10 cellular contexts compared by ENCODE assay signal in the genomic region with DNA sequence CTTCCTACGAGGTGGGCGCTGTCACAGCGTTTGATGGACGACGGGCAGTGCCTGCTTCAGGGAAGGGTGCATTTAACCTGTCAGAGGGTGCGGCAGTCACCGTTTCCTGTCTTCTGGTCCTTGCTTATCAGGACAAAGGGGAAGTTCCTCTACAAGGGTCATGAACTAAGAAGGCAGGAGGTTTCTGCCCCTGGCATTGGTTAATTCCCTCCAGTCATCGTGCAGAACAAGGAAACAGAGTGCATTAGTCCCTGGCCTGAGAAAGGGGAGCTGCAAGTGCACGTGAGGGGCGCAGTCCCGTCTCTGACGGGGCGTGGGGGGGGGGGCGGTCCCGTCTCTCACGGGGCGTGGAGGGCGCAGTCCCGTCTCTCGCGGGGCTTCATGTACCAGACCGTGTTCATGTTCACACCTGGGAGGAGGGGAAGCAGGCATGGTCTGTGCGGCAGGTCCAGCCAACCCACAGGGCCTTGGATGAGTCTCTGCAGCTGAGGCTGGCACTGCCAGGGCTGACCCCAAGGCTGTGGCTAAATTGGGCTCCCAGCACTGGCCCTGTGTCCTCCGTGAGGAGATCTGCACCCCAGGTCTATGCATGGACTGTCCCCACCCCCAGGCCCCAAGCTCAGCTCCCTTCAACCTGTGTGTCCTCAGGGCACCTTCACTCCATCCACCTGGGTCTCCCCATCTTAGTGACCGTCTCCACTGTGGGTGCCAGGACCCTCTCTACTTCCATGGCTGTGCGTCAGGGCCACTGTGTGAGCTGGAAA.
DNase-seq lines count a peak whose midpoint lies in the region; ATAC-seq and FAIRE-seq lines count a peak whose summit lies in the region.
"Had no signal": no experiment of that assay in that cellular context is flagged by ENCODE, and none has a peak within 500 bp of the region (broad histone marks: within the 10 kb centered on the region; RNA-seq: fewer than 3 reads in every experiment).

No MANE protein-coding gene starts in this region.

- CTCF ChIA-PET in activated CD4-positive, alpha-beta T cell treated with anti-CD3 and anti-CD28 coated beads, Interleukin-2, amount 10 ng/mL, durations not matched to agents 7 days and 5 days (lab: Charles Lee) = interaction anchor here (0.6 kb wide), 1 partner anchor 878 kb away, joined by 3 read pairs; no protein-coding TSS in a partner anchor

- no peak overlapping the region for H3K4me3 Mint-ChIP-seq in activated CD4-positive, alpha-beta T cell treated with anti-CD3 and anti-CD28 coated beads, Interleukin-2, amount 10 ng/mL, durations not matched to agents 7 days and 5 days
- H3K4me3 Mint-ChIP-seq in central memory CD8-positive, alpha-beta T cell = peak overlapping the region; percentile 42
- H3K4me3 Mint-ChIP-seq: activated T-cell treated with anti-CD3 and anti-CD28 coated beads, Interleukin-2, amount 50 U/mL, for 72 hours; nephron had no signal

- peaks cover 23% of the 10 kb centered on the region for H3K27me3 Mint-ChIP-seq in activated CD4-positive, alpha-beta T cell treated with anti-CD3 and anti-CD28 coated beads, Interleukin-2, amount 10 ng/mL, durations not matched to agents 7 days and 5 days
- H3K27me3 Mint-ChIP-seq in central memory CD8-positive, alpha-beta T cell = no peaks in the 10 kb centered on the region

- H3K4me1 Mint-ChIP-seq in activated CD4-positive, alpha-beta T cell treated with anti-CD3 and anti-CD28 coated beads, Interleukin-2, amount 10 ng/mL, durations not matched to agents 7 days and 5 days = peaks cover 48% of the 10 kb centered on the region
- peaks cover 50% of the 10 kb centered on the region for H3K4me1 Mint-ChIP-seq in central memory CD8-positive, alpha-beta T cell

- ATAC-seq in central memory CD8-positive, alpha-beta T cell (replicated peaks; ENCODE audit: extremely low read depth, poor library complexity, severe bottlenecking) = peak; percentile 57
- no peak for ATAC-seq in HG02759 (IDR thresholded peaks at IDR 0.05; ENCODE audit: unreplicated experiment)

- POLR2A ChIA-PET in activated CD4-positive, alpha-beta T cell treated with anti-CD3 and anti-CD28 coated beads, Interleukin-2, amount 10 ng/mL, durations not matched to agents 7 days and 5 days (lab: Charles Lee) = no interaction called here

- peak; percentile 19 for DNase-seq in activated CD4-positive, alpha-beta T cell treated with anti-CD3 and anti-CD28 coated beads, Interleukin-2, amount 10 ng/mL, durations not matched to agents 7 days and 5 days
- DNase-seq in activated CD4-positive, alpha-beta T cell treated with anti-CD3 and anti-CD28 coated beads, Interleukin-2, amount 50 U/mL, for 48 hours = no peak
- DNase-seq in OCI-M1 (lab: John Stamatoyannopoulos, UW) (peak; percentile 42), HTR-8/SVneo (ENCODE audit: insufficient read length, low spot score) (no peak), SW480 (ENCODE audit: low spot score) (no peak)
- DNase-seq in central memory CD8-positive, alpha-beta T cell (ENCODE audit: low spot score in 2 of 2) = no peak
- peak; percentile 48 for DNase-seq in stimulated activated CD8-positive, alpha-beta memory T cell treated with anti-CD3 and anti-CD28 coated beads, Interleukin-4, amount 100 ng/mL, for 48 hours
- DNase-seq: activated T-cell treated with anti-CD3 and anti-CD28 coated beads, Interleukin-2, amount 50 U/mL, for 72 hours had no signal

- no peak for FAIRE-seq in HTR-8/SVneo (lab: Jason Lieb, UNC)

- H3K9me3 Mint-ChIP-seq in activated CD4-positive, alpha-beta T cell treated with anti-CD3 and anti-CD28 coated beads, Interleukin-2, amount 10 ng/mL, durations not matched to agents 7 days and 5 days = no peaks in the 10 kb centered on the region
- H3K9me3 Mint-ChIP-seq in central memory CD8-positive, alpha-beta T cell = no peaks in the 10 kb centered on the region
- H3K9me3 Mint-ChIP-seq: activated T-cell treated with anti-CD3 and anti-CD28 coated beads, Interleukin-2, amount 50 U/mL, for 72 hours; nephron had no signal

- H3K27ac Mint-ChIP-seq in activated CD4-positive, alpha-beta T cell treated with anti-CD3 and anti-CD28 coated beads, Interleukin-2, amount 10 ng/mL, durations not matched to agents 7 days and 5 days = peak overlapping the region; percentile 75
- H3K27ac Mint-ChIP-seq in central memory CD8-positive, alpha-beta T cell (ENCODE audit: low read depth) = peak overlapping the region; percentile 44
- H3K27ac Mint-ChIP-seq: activated T-cell treated with anti-CD3 and anti-CD28 coated beads, Interleukin-2, amount 50 U/mL, for 72 hours; nephron had no signal

- H3K36me3 Mint-ChIP-seq in activated CD4-positive, alpha-beta T cell treated with anti-CD3 and anti-CD28 coated beads, Interleukin-2, amount 10 ng/mL, durations not matched to agents 7 days and 5 days (ENCODE audit: low read depth) = no peaks in the 10 kb centered on the region
- peaks cover 2% of the 10 kb centered on the region for H3K36me3 Mint-ChIP-seq in central memory CD8-positive, alpha-beta T cell (ENCODE audit: insufficient read depth)

Comparison
In these comparisons a context has a peak if more than half of its experiments do, and no peak if none do; other contexts are left out.
1. DNase-seq: peak in activated CD4-positive, alpha-beta T cell treated with anti-CD3 and anti-CD28 coated beads, Interleukin-2, amount 10 ng/mL, durations not matched to agents 7 days and 5 days (single experiment), OCI-M1 (single experiment) and stimulated activated CD8-positive, alpha-beta memory T cell treated with anti-CD3 and anti-CD28 coated beads, Interleukin-4, amount 100 ng/mL, for 48 hours (single experiment); none in activated CD4-positive, alpha-beta T cell treated with anti-CD3 and anti-CD28 coated beads, Interleukin-2, amount 50 U/mL, for 48 hours (0 of 2), central memory CD8-positive, alpha-beta T cell (0 of 2), HTR-8/SVneo (single experiment) and SW480 (single experiment).